8 cellular contexts compared by ENCODE assay signal in the genomic region with DNA sequence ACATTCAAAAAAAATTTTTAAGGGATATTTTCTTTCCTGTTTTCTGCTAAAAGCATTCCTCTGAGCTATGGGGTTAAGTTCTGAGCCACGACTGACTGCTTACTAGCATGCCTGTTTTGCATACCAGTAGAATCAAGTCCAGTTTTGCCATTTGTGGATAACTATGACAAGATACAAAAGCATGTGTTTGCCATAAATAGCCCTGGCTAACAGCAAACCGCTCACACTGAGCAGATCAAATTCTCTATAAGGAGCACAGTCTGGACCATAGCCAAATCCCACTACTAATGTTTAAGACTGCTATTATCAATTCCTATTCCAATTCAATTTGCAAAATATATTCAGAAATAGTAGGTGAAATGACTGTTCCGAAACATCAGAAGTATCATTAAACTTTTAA. TPM values are rescaled to one million over a fixed set of nuclear protein-coding genes. Genes with fewer than 3 reads are reported as not detected.
DNase-seq lines count a peak whose midpoint lies in the region; ATAC-seq and TF ChIP-seq lines count a peak whose summit lies in the region.

No MANE protein-coding gene starts in this region.

- no peak overlapping the region for H3K4me3 ChIP-seq in MG63
- no peak overlapping the region for H3K4me3 ChIP-seq in parathyroid adenoma (ENCODE audit: low read depth, low read length)

- ATAC-seq in Right ventricle myocardium inferior: peak; percentile 25

- H3K79me2 ChIP-seq in parathyroid adenoma: no peaks in the 10 kb centered on the region

- H3K27ac ChIP-seq in parathyroid adenoma: peak overlapping the region; percentile 39

- H3K9me3 ChIP-seq in MG63: no peaks in the 10 kb centered on the region
- H3K9me3 ChIP-seq in parathyroid adenoma (ENCODE audit: control insufficient read depth, low read length): no peaks in the 10 kb centered on the region

- H3K9ac ChIP-seq in parathyroid adenoma: no peak overlapping the region

- intact Hi-C loops in Right ventricle myocardium inferior (cut with DNase I): loop anchor here (5.0 kb wide), 1 partner anchor 161 kb away; no protein-coding TSS in a partner anchor
- intact Hi-C loops in cardiac septum (cut with DNase I): loop anchor here (10.0 kb wide), 1 partner anchor 694 kb away; the partner anchor contains the start of gene NFKBIA

- H3K4me2 ChIP-seq in parathyroid adenoma (ENCODE audit: low read length): no peak overlapping the region

- no peaks in the 10 kb centered on the region for H3K27me3 ChIP-seq in MG63
- H3K27me3 ChIP-seq in parathyroid adenoma (ENCODE audit: control insufficient read depth, insufficient read depth, low read length): no peaks in the 10 kb centered on the region

- DNase-seq in Right ventricle myocardium inferior (ENCODE audit: missing footprints) (no peak), cardiac septum (ENCODE audit: low spot score) (no peak), MG63 (peak; percentile 18), brain pericyte (ENCODE audit: low read depth, low spot score) (peak; percentile 50), occipital lobe (lab: John Stamatoyannopoulos, UW) (no peak), AML-193 (lab: John Stamatoyannopoulos, UW) (no peak), SIG-M5 (lab: John Stamatoyannopoulos, UW) (no peak)

- H3K36me3 ChIP-seq in MG63 (peaks cover 4% of the 10 kb centered on the region), parathyroid adenoma (ENCODE audit: control insufficient read depth, insufficient read depth, low read length) (no peaks in the 10 kb centered on the region)

- no peak overlapping the region for H2AFZ ChIP-seq in parathyroid adenoma

- H3K4me1 ChIP-seq in parathyroid adenoma: peaks cover 12% of the 10 kb centered on the region

- no peak for TF ChIP-seq CTCF in parathyroid adenoma (IDR thresholded peaks at IDR 0.05)

RNA-seq across cellular contexts. Expression of gene CFL2, which starts 3.2 kb away (rescaled TPM):
- total RNA-seq in Right ventricle myocardium inferior (547 TPM), cardiac septum (673 TPM), occipital lobe (56.8 TPM)
- total RNA-seq in MG63 (2014; rRNA removed; shearing (Covaris generic); ENCODE audit: low replicate concordance): 25.8 and 37.6 TPM in 2 replicates

Comparison
In these comparisons a context has a peak if more than half of its experiments do, and no peak if none do; other contexts are left out.
1. DNase-seq: peak in MG63 (single experiment) and brain pericyte (single experiment); none in Right ventricle myocardium inferior (single experiment), cardiac septum (single experiment), occipital lobe (single experiment), AML-193 (0 of 2) and SIG-M5 (single experiment).